In the genomic region with DNA sequence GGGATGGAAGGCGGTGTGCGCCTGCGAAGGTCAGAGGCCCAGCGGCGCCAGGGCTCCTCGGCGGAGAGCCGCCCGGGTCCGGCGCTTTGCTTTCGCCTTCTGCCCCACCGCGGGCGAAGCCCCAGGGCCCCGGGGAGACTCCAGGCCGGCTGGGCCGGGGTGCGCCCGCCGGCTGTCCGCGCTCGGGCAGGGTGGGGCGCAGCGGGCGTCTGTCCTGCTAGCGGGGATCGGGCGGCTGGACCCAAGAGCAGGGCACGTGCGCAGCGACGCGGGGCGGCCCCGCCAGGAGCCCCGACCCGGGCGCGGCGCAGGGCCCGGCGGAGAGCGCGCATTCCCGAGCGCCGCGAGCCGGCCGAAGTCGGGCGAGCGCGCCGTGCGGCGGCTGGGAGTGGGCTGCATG, we compare ENCODE assay signal across 8 cellular contexts. TPM values are rescaled to one million over a fixed set of nuclear protein-coding genes. Genes with fewer than 3 reads are reported as not detected.
A peak's percentile ranks its signal among the peaks of the same experiment; 100 is the strongest.
DNase-seq lines count a peak whose midpoint lies in the region; ATAC-seq, FAIRE-seq and TF ChIP-seq lines count a peak whose summit lies in the region.

No MANE protein-coding gene starts in this region.

- H3K36me3 Mint-ChIP-seq in stimulated activated effector memory CD8-positive, alpha-beta T cell treated with anti-CD3 and anti-CD28 coated beads, Interleukin-12 subunit alpha, Interleukin-12 subunit beta, amount 100 ng/mL, for 72 hours = no peaks in the 10 kb centered on the region

- H3K27ac Mint-ChIP-seq in stimulated activated effector memory CD8-positive, alpha-beta T cell treated with anti-CD3 and anti-CD28 coated beads, Interleukin-12 subunit alpha, Interleukin-12 subunit beta, amount 100 ng/mL, for 72 hours = no peak overlapping the region

- no peaks in the 10 kb centered on the region for H3K9me3 Mint-ChIP-seq in stimulated activated effector memory CD8-positive, alpha-beta T cell treated with anti-CD3 and anti-CD28 coated beads, Interleukin-12 subunit alpha, Interleukin-12 subunit beta, amount 100 ng/mL, for 72 hours

- H3K4me3 Mint-ChIP-seq in stimulated activated effector memory CD8-positive, alpha-beta T cell treated with anti-CD3 and anti-CD28 coated beads, Interleukin-12 subunit alpha, Interleukin-12 subunit beta, amount 100 ng/mL, for 72 hours = peak overlapping the region; percentile 40

- H3K4me3 ChIP-seq in SJSA1 = peak overlapping the region; percentile 40
- H3K4me3 ChIP-seq in left ventricle myocardium inferior = peak overlapping the region; percentile 66

- no peaks in the 10 kb centered on the region for H3K9me3 ChIP-seq in SJSA1 (replicated peaks)
- no peaks in the 10 kb centered on the region for H3K9me3 ChIP-seq in left ventricle myocardium inferior (replicated peaks)

- H3K4me1 ChIP-seq in SJSA1 (replicated peaks) = peaks cover 18% of the 10 kb centered on the region
- peaks cover 9% of the 10 kb centered on the region for H3K4me1 ChIP-seq in left ventricle myocardium inferior

- TF ChIP-seq CTCF in GM20000 (IDR thresholded peaks at IDR 0.05; ENCODE audit: extremely low read depth, missing control alignments) (no peak), left ventricle myocardium inferior (IDR thresholded peaks at IDR 0.05; ENCODE audit: borderline replicate concordance) (no peak), D721Med (IDR thresholded peaks at IDR 0.05; ENCODE audit: insufficient read depth, missing control alignments) (no peak)

- H3K4me1 Mint-ChIP-seq in stimulated activated effector memory CD8-positive, alpha-beta T cell treated with anti-CD3 and anti-CD28 coated beads, Interleukin-12 subunit alpha, Interleukin-12 subunit beta, amount 100 ng/mL, for 72 hours = peaks cover 6% of the 10 kb centered on the region

- H3K36me3 ChIP-seq in SJSA1 (no peaks in the 10 kb centered on the region), left ventricle myocardium inferior (no peaks in the 10 kb centered on the region)

- DNase-seq in GM20000 (ENCODE audit: low spot score) = peak; percentile 59
- DNase-seq in SJSA1 (ENCODE audit: low read depth in 1 of 2, low spot score in 2 of 2) = no peak
- DNase-seq in left ventricle myocardium inferior = no peak
- DNase-seq in stimulated activated effector memory CD8-positive, alpha-beta T cell treated with anti-CD3 and anti-CD28 coated beads, Interleukin-12 subunit alpha, Interleukin-12 subunit beta, amount 100 ng/mL, for 72 hours (ENCODE audit: low spot score in 2 of 2) = no peak
- DNase-seq in D721Med (ENCODE audit: insufficient read length, low spot score) = no peak
- DNase-seq in foreskin melanocyte = no peak
- DNase-seq in AML-193 (lab: John Stamatoyannopoulos, UW) = no peak

- H3K27ac ChIP-seq in SJSA1 = no peak overlapping the region
- no peak overlapping the region for H3K27ac ChIP-seq in left ventricle myocardium inferior (replicated peaks)

- no peak for FAIRE-seq in D721Med (lab: Jason Lieb, UNC)

- peaks cover 57% of the 10 kb centered on the region for H3K27me3 ChIP-seq in SJSA1 (replicated peaks)
- H3K27me3 ChIP-seq in left ventricle myocardium inferior (ENCODE audit: low read depth) = peaks cover 94% of the 10 kb centered on the region

- intact Hi-C loops in left ventricle myocardium inferior (cut with micrococcal nuclease) = no loop called here

- no peak for ATAC-seq in stimulated activated effector memory CD8-positive, alpha-beta T cell treated with anti-CD3 and anti-CD28 coated beads, Interleukin-12 subunit alpha, Interleukin-12 subunit beta, amount 100 ng/mL, for 72 hours
- ATAC-seq in GM21723 (IDR thresholded peaks at IDR 0.05; ENCODE audit: unreplicated experiment) = no peak

RNA-seq across cellular contexts. Expression of a gene that starts 0.6 kb away (rescaled TPM):
- 1.9 and 2.2 TPM in 2 replicates for total RNA-seq in SJSA1 (2014; rRNA removed; shearing (Covaris generic))
- 2.9 TPM for total RNA-seq in left ventricle myocardium inferior

RNA-seq across cellular contexts. Expression of a gene that starts 40.1 kb away (rescaled TPM):
- 0.75 and 3.7 TPM in 2 replicates for total RNA-seq in SJSA1 (2014; rRNA removed; shearing (Covaris generic))
- 3.0 TPM for total RNA-seq in left ventricle myocardium inferior
